7 cellular contexts compared by ENCODE assay signal in the genomic region with DNA sequence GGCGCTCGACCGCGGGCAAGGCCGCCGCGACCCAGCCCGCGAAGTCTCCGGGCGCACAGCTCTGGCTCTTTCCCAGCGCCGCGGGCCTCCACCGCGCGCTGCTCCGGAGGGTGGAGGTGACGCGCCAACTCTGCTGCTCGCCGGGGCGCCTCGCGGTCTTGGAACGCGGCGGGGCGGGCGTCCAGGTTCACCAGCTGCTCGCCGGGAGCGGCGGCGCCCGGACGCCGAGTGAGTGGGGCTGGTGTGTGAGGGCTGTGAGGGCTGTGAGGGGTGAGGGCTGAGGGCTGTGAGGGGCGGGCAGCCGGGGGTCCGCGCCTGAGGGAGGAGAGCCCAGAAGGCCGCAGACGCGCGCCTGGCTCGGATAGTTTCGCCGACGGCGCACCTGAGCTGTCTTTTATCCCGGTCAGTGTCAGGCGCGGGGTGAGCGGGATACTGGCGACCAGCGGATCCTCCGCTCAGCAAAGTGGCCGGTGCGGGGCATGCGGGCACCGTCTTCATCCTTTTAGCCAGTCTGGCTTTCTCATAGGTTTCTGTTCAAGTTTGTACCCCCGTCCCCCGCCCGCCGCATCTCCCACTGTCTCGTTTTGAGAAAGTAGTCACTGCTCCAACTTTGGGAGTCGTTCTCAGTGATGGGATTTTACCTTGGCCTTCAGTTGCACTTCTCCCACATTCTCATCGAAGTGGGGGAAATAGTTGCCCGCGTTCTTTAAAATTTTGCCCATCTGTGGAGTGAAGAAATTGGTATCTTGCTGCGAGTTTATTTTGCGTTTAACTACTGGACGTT. TPM values are rescaled to one million over a fixed set of nuclear protein-coding genes. Genes with fewer than 3 reads are reported as not detected.
A peak's percentile ranks its signal among the peaks of the same experiment; 100 is the strongest.
DNase-seq lines count a peak whose midpoint lies in the region; ATAC-seq and TF ChIP-seq lines count a peak whose summit lies in the region.

No MANE protein-coding gene starts in this region.

- no peaks in the 10 kb centered on the region for H3K27me3 ChIP-seq in adrenal gland

- TF ChIP-seq POLR2A in adrenal gland (IDR thresholded peaks at IDR 0.05): no peak

- peak overlapping the region; percentile 45 for H3K4me3 ChIP-seq in HFF-Myc (replicated peaks; ENCODE audit: low read depth, low read length)
- peak overlapping the region; percentile 50 to 87 (median 71) for H3K4me3 ChIP-seq in adrenal gland
- H3K4me3 ChIP-seq in iPS-18c (ENCODE audit: insufficient read depth, low read depth, low read length): peak overlapping the region; percentile 70
- peak overlapping the region; percentile 46 to 80 (median 69) for H3K4me3 ChIP-seq in skin epidermis

- H3K27ac ChIP-seq in adrenal gland (peak overlapping the region; percentile 26 to 88 (median 85)), skin epidermis (peak overlapping the region in 16 of 21 experiments; percentile 22 to 82 (median 68))

- TF ChIP-seq CTCF in HFF-Myc (IDR thresholded peaks at IDR 0.05; ENCODE audit: low read depth, low read length, missing control alignments) (no peak), adrenal gland (IDR thresholded peaks at IDR 0.05) (no peak)

- intact Hi-C loops in adrenal gland (cut with DNase I): loop anchor here (5.0 to 10.0 kb wide), 4 partner anchors 80 to 240 kb away; a partner anchor contains a TSS

- H3K4me1 ChIP-seq in adrenal gland (replicated peaks in 1 of 2): peaks cover 0 to 7% of the 10 kb centered on the region in 2 donors

- ATAC-seq in GM18517 (IDR thresholded peaks at IDR 0.05; ENCODE audit: unreplicated experiment): peak; percentile 37

- H3K36me3 ChIP-seq in adrenal gland (replicated peaks in 1 of 2): no peaks in the 10 kb centered on the region

- DNase-seq in HFF-Myc (ENCODE audit: extremely low read depth, low read depth): no peak
- peak; percentile 53 for DNase-seq in NCI-H69 (lab: John Stamatoyannopoulos, UW)
- DNase-seq in adrenal gland: peak in 6 of 7 donors; percentile 35 to 62 (median 52)
- no peak for DNase-seq in NCI-H2196 (lab: John Stamatoyannopoulos, UW; ENCODE audit: unreplicated experiment)

- WGBS in adrenal gland, 4 donors: 3 to 18% (median 8%) methylated on average over 24 to 74 of the region's 74 CpGs

- H3K9me3 ChIP-seq in adrenal gland (replicated peaks in 1 of 3) (no peaks in the 10 kb centered on the region), iPS-18c (ENCODE audit: control insufficient read depth, insufficient read depth, low read length) (no peaks in the 10 kb centered on the region)

RNA-seq across cellular contexts. Expression of a gene that starts 0.6 kb away (rescaled TPM):
- total RNA-seq in adrenal gland: 1 to 10 TPM; 4.8 to 9.9 (median 7.5) TPM
- 1 to 10 TPM; 4.4 to 6.3 (median 4.7) TPM for polyA plus RNA-seq in adrenal gland

Comparison
In these comparisons a context has a peak if more than half of its experiments do, and no peak if none do; other contexts are left out.
1. DNase-seq: peak in NCI-H69 (single experiment) and adrenal gland (6 of 7); none in HFF-Myc (single experiment) and NCI-H2196 (single experiment).
2. Peak in every context shown above with its lines, with median percentiles within 50 percentile points of each other: H3K4me3 ChIP-seq.